8 cellular contexts compared by ENCODE assay signal in the genomic region with DNA sequence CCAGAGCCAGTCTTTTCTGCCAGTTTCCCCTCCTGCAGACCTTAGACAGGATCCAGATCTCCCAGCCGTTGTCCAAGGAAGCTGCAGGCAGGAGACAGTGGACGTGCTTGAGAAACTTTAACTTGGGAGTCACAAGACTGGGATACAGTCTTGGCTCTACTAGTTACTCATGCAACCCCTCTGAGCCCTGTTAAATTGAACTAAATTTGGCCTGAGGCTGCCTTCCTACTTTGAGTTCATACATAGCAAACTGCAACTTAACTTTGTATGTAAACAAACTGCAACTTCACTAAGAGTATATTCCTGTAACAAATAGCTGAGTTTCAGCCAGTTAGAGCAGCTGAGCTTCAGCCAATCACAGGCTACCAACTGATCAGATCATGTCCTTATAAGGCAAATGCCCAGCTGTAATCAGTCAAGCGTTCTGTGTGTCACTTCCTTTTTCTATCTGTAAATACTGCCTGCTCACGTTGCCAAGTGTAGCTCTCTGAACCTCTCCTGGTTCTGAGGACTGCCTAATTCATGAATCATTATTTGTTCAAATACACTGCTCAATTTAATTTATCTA.
DNase-seq lines count a peak whose midpoint lies in the region; ATAC-seq lines count a peak whose summit lies in the region.

No MANE protein-coding gene starts in this region.

- ATAC-seq in HG03432 (IDR thresholded peaks at IDR 0.05; ENCODE audit: unreplicated experiment): peak; percentile 44
- ATAC-seq in HG03439 (IDR thresholded peaks at IDR 0.05; ENCODE audit: unreplicated experiment): no peak

- peak; percentile 8 for DNase-seq in COR-L47 (lab: John Stamatoyannopoulos, UW)
- peak; percentile 24 to 68 for DNase-seq in SW 1271 (lab: John Stamatoyannopoulos, UW)
- DNase-seq in hepatic stellate cell (ENCODE audit: low spot score): peak; percentile 62
- peak; percentile 42 for DNase-seq in ureter (ENCODE audit: low spot score)
- DNase-seq in NCI-H1694 (lab: John Stamatoyannopoulos, UW): no peak
- no peak for DNase-seq in cerebellum (ENCODE audit: low spot score)

Comparison
In these comparisons a context has a peak if more than half of its experiments do, and no peak if none do; other contexts are left out.
1. DNase-seq: peak in COR-L47 (single experiment), SW 1271 (2 of 2), hepatic stellate cell (single experiment) and ureter (single experiment); none in NCI-H1694 (single experiment) and cerebellum (single experiment).